Comparison of ENCODE assay signal across 21 cellular contexts in genomic region chr17:62058611-62059010, GRCh38. TPM values are rescaled to one million over a fixed set of nuclear protein-coding genes. Genes with fewer than 3 reads are reported as not detected.
DNase-seq lines count a peak whose midpoint lies in the region; ATAC-seq and TF ChIP-seq lines count a peak whose summit lies in the region.
"Had no signal": no experiment of that assay in that cellular context is flagged by ENCODE, and none has a peak within 500 bp of the region (broad histone marks: within the 10 kb centered on the region; RNA-seq: fewer than 3 reads in every experiment).

No MANE protein-coding gene starts in this region.

- no peak overlapping the region for H3K4me3 Mint-ChIP-seq in CD8-positive, alpha-beta T cell

- peaks cover 76% of the 10 kb centered on the region for H3K4me1 Mint-ChIP-seq in CD8-positive, alpha-beta T cell (ENCODE audit: low read depth)

- POLR2A ChIA-PET in CD8-positive, alpha-beta T cell (lab: Charles Lee): interaction anchor here (1.4 kb wide), 1 partner anchor 17 kb away, joined by 6 read pairs; no protein-coding TSS in a partner anchor

- H3K27me3 Mint-ChIP-seq in CD8-positive, alpha-beta T cell (ENCODE audit: low read depth): no peaks in the 10 kb centered on the region
- H3K27me3 Mint-ChIP-seq: CD8-positive, alpha-beta memory T cell had no signal

- peaks cover 99% of the 10 kb centered on the region for H3K79me2 ChIP-seq in DND-41 (ENCODE audit: insufficient read depth, low read length)

- H3K9me3 Mint-ChIP-seq in CD8-positive, alpha-beta T cell: no peaks in the 10 kb centered on the region
- H3K9me3 Mint-ChIP-seq: CD8-positive, alpha-beta memory T cell had no signal

- H4K20me1 ChIP-seq in DND-41 (ENCODE audit: insufficient read depth, low read length): peaks cover 44% of the 10 kb centered on the region; the same call in 1 of the 2 replicates

- DNase-seq in DND-41: no peak
- DNase-seq in SK-N-MC (ENCODE audit: low read depth, low spot score): no peak
- peak; percentile 15 for DNase-seq in fibroblast of gingiva (ENCODE audit: low read depth)
- DNase-seq in psoas muscle: no peak
- no peak for DNase-seq in CD8-positive, alpha-beta T cell
- no peak for DNase-seq in GM13977 (ENCODE audit: low spot score)
- DNase-seq in upper lobe of left lung: no peak
- DNase-seq in NCI-H1930 (lab: John Stamatoyannopoulos, UW): no peak
- DNase-seq: ACHN; BE2C; CD8-positive, alpha-beta memory T cell; DMS79 treated with DMSO at 0.1 percent for 48 hours; GM23248; KG1; NCI-H1436; NCI-H2029 treated with DMSO at 0.1 percent for 48 hours; NCI-H774; PC-3; SJCRH30 had no signal

- TF ChIP-seq EP300 in upper lobe of left lung (IDR thresholded peaks at IDR 0.05): no peak

- no peak for TF ChIP-seq POLR2A in upper lobe of left lung (IDR thresholded peaks at IDR 0.05)

- H3K9me3 ChIP-seq in DND-41 (ENCODE audit: insufficient read depth, low read length, severe bottlenecking) (no peaks in the 10 kb centered on the region), SK-N-MC (ENCODE audit: low read depth, low read length) (no peaks in the 10 kb centered on the region), psoas muscle (no peaks in the 10 kb centered on the region), upper lobe of left lung (no peaks in the 10 kb centered on the region)
- no peaks in the 10 kb centered on the region for H3K9me3 ChIP-seq in CD8-positive, alpha-beta T cell (ENCODE audit: low read length)
- H3K9me3 ChIP-seq: BE2C, SJCRH30 had no signal

- H3K4me1 ChIP-seq in DND-41 (ENCODE audit: insufficient read depth, low read length) (peaks cover 41% of the 10 kb centered on the region), psoas muscle (peaks cover 67% of the 10 kb centered on the region), upper lobe of left lung (peaks cover 32 to 56% (median 48%) of the 10 kb centered on the region in 4 donors)
- H3K4me1 ChIP-seq in CD8-positive, alpha-beta T cell (ENCODE audit: insufficient read depth, low read length): peaks cover 37% of the 10 kb centered on the region
- H3K4me1 ChIP-seq: BE2C had no signal

- H3K4me2 ChIP-seq in DND-41 (ENCODE audit: insufficient read depth, low read length): peak overlapping the region; percentile 21; the same call in 1 of the 2 replicates

- no peak overlapping the region for H3K27ac ChIP-seq in DND-41 (ENCODE audit: low read length)
- H3K27ac ChIP-seq in SK-N-MC: no peak overlapping the region
- H3K27ac ChIP-seq in psoas muscle: peak overlapping the region; percentile 56
- no peak overlapping the region for H3K27ac ChIP-seq in CD8-positive, alpha-beta T cell (ENCODE audit: low read depth, low read length)
- no peak overlapping the region for H3K27ac ChIP-seq in upper lobe of left lung
- H3K27ac ChIP-seq: RWPE1, SJCRH30 had no signal

- in situ Hi-C loops in GM13977 (cut with MboI; ENCODE audit: low pct_unique_long_range_greater_than_20kb, low sequenced_read_pairs, unreplicated experiment): no loop called here

- ATAC-seq in DND-41 (ENCODE audit: insufficient read depth, low read depth): no peak
- ATAC-seq in psoas muscle: no peak
- ATAC-seq in CD8-positive, alpha-beta T cell: no peak
- ATAC-seq in upper lobe of left lung (ENCODE audit: low FRiP score in 2 of 2): no peak
- ATAC-seq: HCT116, PC-3 had no signal

- no peak overlapping the region for H2AFZ ChIP-seq in DND-41 (ENCODE audit: low read depth, low read length)
- H2AFZ ChIP-seq: GM23248 had no signal

- no peak overlapping the region for H3K27ac Mint-ChIP-seq in CD8-positive, alpha-beta T cell

- no peak overlapping the region for H3K4me3 ChIP-seq in DND-41 (ENCODE audit: low read depth in 1 of 2, low read length in 2 of 2)
- no peak overlapping the region for H3K4me3 ChIP-seq in SK-N-MC
- peak overlapping the region; percentile 26 for H3K4me3 ChIP-seq in psoas muscle
- H3K4me3 ChIP-seq in CD8-positive, alpha-beta T cell (ENCODE audit: low read depth, low read length): no peak overlapping the region
- no peak overlapping the region for H3K4me3 ChIP-seq in upper lobe of left lung
- H3K4me3 ChIP-seq: GM23248, SJCRH30 had no signal

- H3K36me3 ChIP-seq in DND-41 (ENCODE audit: insufficient read depth, low read length): peaks cover 78% of the 10 kb centered on the region
- H3K36me3 ChIP-seq in SK-N-MC (ENCODE audit: insufficient read depth, low read length): peaks cover 63% of the 10 kb centered on the region
- peaks cover 0 to 43% of the 10 kb centered on the region in 2 donors for H3K36me3 ChIP-seq in psoas muscle (ENCODE audit: insufficient read depth in 1 of 2, low read depth in 1 of 2)
- H3K36me3 ChIP-seq in CD8-positive, alpha-beta T cell (ENCODE audit: insufficient read depth, low read length): peaks cover 12% of the 10 kb centered on the region
- peaks cover 5 to 48% (median 12%) of the 10 kb centered on the region in 4 donors for H3K36me3 ChIP-seq in upper lobe of left lung

- peaks cover 57% of the 10 kb centered on the region for H3K36me3 Mint-ChIP-seq in CD8-positive, alpha-beta T cell

- TF ChIP-seq CTCF in DND-41 (IDR thresholded peaks at IDR 0.05; ENCODE audit: borderline replicate concordance, extremely low read depth, low read length, poor library complexity, severe bottlenecking): no peak
- TF ChIP-seq CTCF in psoas muscle (IDR thresholded peaks at IDR 0.05): no peak
- TF ChIP-seq CTCF in CD8-positive, alpha-beta T cell (IDR thresholded peaks at IDR 0.05): no peak
- no peak for TF ChIP-seq CTCF in GM13977 (IDR thresholded peaks at IDR 0.05; ENCODE audit: extremely low read depth, insufficient read depth, missing control alignments)
- TF ChIP-seq CTCF in upper lobe of left lung (IDR thresholded peaks at IDR 0.05): no peak

- WGBS in psoas muscle, 3 donors: 48 to 58% (median 58%) methylated on average over 4 of the region's 4 CpGs
- WGBS in upper lobe of left lung, 2 donors: 64 to 72% methylated on average over 4 of the region's 4 CpGs

- CTCF ChIA-PET in CD8-positive, alpha-beta T cell (lab: Charles Lee): no interaction called here

- intact Hi-C loops in psoas muscle (cut with DNase I): loop anchor here in 1 of 2 donors (10.0 kb wide), 1 partner anchor 54 kb away; no protein-coding TSS in a partner anchor
- intact Hi-C loops in CD8-positive, alpha-beta T cell (cut with DNase I, micrococcal nuclease): no loop called here

- H3K9ac ChIP-seq in DND-41 (ENCODE audit: low read depth, low read length) (no peak overlapping the region), SK-N-MC (ENCODE audit: insufficient read length) (peak overlapping the region; percentile 51)
- H3K9ac ChIP-seq: GM23248 had no signal

- H3K27me3 ChIP-seq in DND-41 (ENCODE audit: insufficient read depth, low read length, poor library complexity) (no peaks in the 10 kb centered on the region), psoas muscle (ENCODE audit: insufficient read depth in 3 of 3, low read length in 2 of 3) (no peaks in the 10 kb centered on the region), upper lobe of left lung (no peaks in the 10 kb centered on the region)
- no peaks in the 10 kb centered on the region for H3K27me3 ChIP-seq in CD8-positive, alpha-beta T cell (ENCODE audit: insufficient read depth, low read length)
- H3K27me3 ChIP-seq: BE2C, SJCRH30 had no signal

RNA-seq across cellular contexts. Expression of gene MED13, which starts 6.5 kb away (rescaled TPM):
- total RNA-seq in psoas muscle: 10 to 100 TPM; 45.1 to 74.4 (median 52.9) TPM
- 10 to 100 TPM in 1 of 3 donors, 1 to 10 TPM in 2; 6.6 to 29.0 (median 10.0) TPM for polyA plus RNA-seq in psoas muscle
- total RNA-seq in CD8-positive, alpha-beta T cell: 10 to 100 TPM; 85.3 to 85.9 TPM
- total RNA-seq in upper lobe of left lung: 100 to 1,000 TPM in 2 of 6 donors, 10 to 100 TPM in 4; 52.7 to 109 (median 71.3) TPM
